ENCODE assay signal across 10 cellular contexts in the genomic region with DNA sequence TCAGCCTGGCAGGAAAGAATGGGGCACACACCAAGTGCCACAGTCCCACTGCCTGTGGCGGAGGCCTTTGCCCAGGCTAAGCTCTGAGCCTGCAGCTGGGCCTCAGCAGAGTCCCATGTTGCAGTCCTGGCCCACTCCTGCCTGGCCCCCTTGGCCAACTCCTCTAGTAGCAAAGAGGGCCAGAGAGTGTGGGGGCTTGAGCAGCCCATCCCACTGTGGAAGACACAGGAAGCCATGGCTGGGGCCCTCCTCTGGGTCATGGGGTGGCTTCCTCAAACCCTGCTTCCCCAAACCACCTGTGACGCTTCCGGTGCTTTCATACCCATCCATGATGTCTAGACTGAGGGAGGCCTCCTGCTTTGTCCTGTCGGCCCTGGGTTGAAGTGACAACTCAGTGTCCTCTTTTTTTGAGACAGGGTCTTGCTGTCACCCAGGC.
DNase-seq lines count a peak whose midpoint lies in the region; ATAC-seq and TF ChIP-seq lines count a peak whose summit lies in the region.
"Had no signal": no experiment of that assay in that cellular context is flagged by ENCODE, and none has a peak within 500 bp of the region (broad histone marks: within the 10 kb centered on the region; RNA-seq: fewer than 3 reads in every experiment).

No MANE protein-coding gene starts in this region.

- H3K27me3 Mint-ChIP-seq in activated naive CD8-positive, alpha-beta T cell = no peaks in the 10 kb centered on the region

- TF ChIP-seq CTCF in Loucy (conservative IDR thresholded peaks at IDR 0.05; ENCODE audit: low read length) = no peak
- TF ChIP-seq CTCF in neutrophil (IDR thresholded peaks at IDR 0.05) = peak; percentile 30

- H2AFZ ChIP-seq in Loucy (ENCODE audit: low read length) = no peak overlapping the region

- H3K9me3 Mint-ChIP-seq in activated naive CD8-positive, alpha-beta T cell (ENCODE audit: low read depth) = no peaks in the 10 kb centered on the region

- no peaks in the 10 kb centered on the region for H3K9me3 ChIP-seq in Loucy (ENCODE audit: insufficient read depth, low read depth, low read length)
- no peaks in the 10 kb centered on the region for H3K9me3 ChIP-seq in neutrophil
- H3K9me3 ChIP-seq: SJCRH30 had no signal

- no peak overlapping the region for H3K9ac ChIP-seq in Loucy (ENCODE audit: low read depth, low read length, poor library complexity, severe bottlenecking)

- H3K4me1 ChIP-seq in Loucy (ENCODE audit: insufficient read depth, low read length, poor library complexity, severe bottlenecking) (peaks cover 62% of the 10 kb centered on the region), neutrophil (ENCODE audit: control insufficient read depth in 1 of 2, insufficient read depth in 1 of 2, low read depth in 1 of 2, low read length in 1 of 2) (peaks cover 96 to 98% of the 10 kb centered on the region in 2 experiments)

- H3K27ac ChIP-seq in neutrophil = peak overlapping the region; percentile 94

- peak overlapping the region; percentile 22 for H3K4me2 ChIP-seq in Loucy (ENCODE audit: low read depth, low read length, poor library complexity, severe bottlenecking)

- peaks cover 19% of the 10 kb centered on the region for H3F3A ChIP-seq in Loucy (ENCODE audit: low read depth)

- H3K36me3 ChIP-seq in Loucy (ENCODE audit: insufficient read depth, low read length) (peaks cover 42% of the 10 kb centered on the region), neutrophil (peaks cover 63% of the 10 kb centered on the region)

- peaks cover 83% of the 10 kb centered on the region for H4K20me1 ChIP-seq in Loucy (ENCODE audit: insufficient read depth, low read length, poor library complexity, severe bottlenecking)

- peak overlapping the region; percentile 77 for H3K27ac Mint-ChIP-seq in activated naive CD8-positive, alpha-beta T cell

- peaks cover 96% of the 10 kb centered on the region for H3K79me2 ChIP-seq in Loucy (ENCODE audit: insufficient read depth, low read length)

- peaks cover 81% of the 10 kb centered on the region for H3K4me1 Mint-ChIP-seq in activated naive CD8-positive, alpha-beta T cell (ENCODE audit: low read depth)

- peak overlapping the region; percentile 32 for H3K4me3 Mint-ChIP-seq in activated naive CD8-positive, alpha-beta T cell

- peaks cover 18% of the 10 kb centered on the region for H3K36me3 Mint-ChIP-seq in activated naive CD8-positive, alpha-beta T cell

- H3K4me3 ChIP-seq in Loucy (ENCODE audit: low read length, poor library complexity, severe bottlenecking) (no peak overlapping the region), neutrophil (ENCODE audit: low read depth in 1 of 2, low read length in 1 of 2) (peak overlapping the region; percentile 19 to 51)
- H3K4me3 ChIP-seq: SJCRH30 had no signal

- H3K9me2 ChIP-seq in Loucy (replicated peaks; ENCODE audit: low read depth, low read length) = no peaks in the 10 kb centered on the region

- no peak for ATAC-seq in HG03095 (IDR thresholded peaks at IDR 0.05; ENCODE audit: unreplicated experiment)

- peak; percentile 23 for DNase-seq in GDM1 (lab: John Stamatoyannopoulos, UW)
- no peak for DNase-seq in putamen (ENCODE audit: low spot score)
- DNase-seq in NCI-H345 (lab: John Stamatoyannopoulos, UW) = no peak
- DNase-seq in hepatic stellate cell (ENCODE audit: low spot score) = no peak
- DNase-seq: cerebellar nuclear complex had no signal

- H3K27me3 ChIP-seq in Loucy (ENCODE audit: insufficient read depth, low read length, poor library complexity, severe bottlenecking) (no peaks in the 10 kb centered on the region), neutrophil (no peaks in the 10 kb centered on the region)
- H3K27me3 ChIP-seq: SJCRH30 had no signal
